9 cellular contexts compared by ENCODE assay signal in genomic region chr19:45779231-45780145, GRCh38. TPM values are rescaled to one million over a fixed set of nuclear protein-coding genes. Genes with fewer than 3 reads are reported as not detected.
DNase-seq lines count a peak whose midpoint lies in the region; ATAC-seq, FAIRE-seq and TF ChIP-seq lines count a peak whose summit lies in the region.
"Had no signal": no experiment of that assay in that cellular context is flagged by ENCODE, and none has a peak within 500 bp of the region (broad histone marks: within the 10 kb centered on the region; RNA-seq: fewer than 3 reads in every experiment).

No MANE protein-coding gene starts in this region.

- H3K4me3 ChIP-seq in H1 (ENCODE audit: extremely low read depth in 1 of 4, insufficient read depth in 2 of 4, low read depth in 3 of 4, low read length in 4 of 4): peak overlapping the region; percentile 19 to 60 (median 38); a peak in 7 of 8 replicates

- H3K9ac ChIP-seq in H1 (replicated peaks in 1 of 4; ENCODE audit: extremely low read depth in 1 of 4, low read depth in 3 of 4, low read length in 3 of 4): no peak overlapping the region

- H3K4me3 Mint-ChIP-seq in activated CD8-positive, alpha-beta T cell treated with anti-CD3 and anti-CD28 coated beads, Interleukin-2, amount 10 ng/mL, durations not matched to agents 7 days and 5 days: peak overlapping the region; percentile 61
- peak overlapping the region; percentile 68 to 75 for H3K4me3 Mint-ChIP-seq in stimulated activated naive B cell treated with anti-CD40 and anti-IgM and Interleukin-4, amounts not matched to agents 10 μg/mL and 1 μg/mL and 100 μg/mL, for 72 hours

- no peak overlapping the region for H4K8ac ChIP-seq in H1 (ENCODE audit: extremely low read depth, insufficient read depth, low read length)

- TF ChIP-seq POLR2A in H1 (IDR thresholded peaks at IDR 0.05; ENCODE audit: control extremely low read depth in 1 of 2, low read depth in 2 of 2, low read length in 2 of 2): no peak

- no peak overlapping the region for H3K4ac ChIP-seq in H1 (replicated peaks; ENCODE audit: insufficient read length, low read depth, low read length)

- no peak overlapping the region for H2BK120ac ChIP-seq in H1 (replicated peaks; ENCODE audit: low read depth, low read length)

- H3K4me1 ChIP-seq in H1 (replicated peaks in 1 of 4; ENCODE audit: control insufficient read depth in 3 of 4, insufficient read depth in 4 of 4, low read length in 3 of 4): peaks cover 3 to 26% (median 15%) of the 10 kb centered on the region in 4 experiments

- no peak overlapping the region for H2BK20ac ChIP-seq in H1 (ENCODE audit: low read length)

- H2AFZ ChIP-seq in H1 (ENCODE audit: low read length): no peak overlapping the region

- H3K27me3 Mint-ChIP-seq in activated CD8-positive, alpha-beta T cell treated with anti-CD3 and anti-CD28 coated beads, Interleukin-2, amount 10 ng/mL, durations not matched to agents 7 days and 5 days (ENCODE audit: low read depth): peaks cover 35% of the 10 kb centered on the region
- H3K27me3 Mint-ChIP-seq in stimulated activated naive B cell treated with anti-CD40 and anti-IgM and Interleukin-4, amounts not matched to agents 10 μg/mL and 1 μg/mL and 100 μg/mL, for 72 hours: peaks cover 7 to 30% of the 10 kb centered on the region in 2 donors

- H3K4me1 Mint-ChIP-seq in activated CD8-positive, alpha-beta T cell treated with anti-CD3 and anti-CD28 coated beads, Interleukin-2, amount 10 ng/mL, durations not matched to agents 7 days and 5 days (ENCODE audit: low read depth): peaks cover 16% of the 10 kb centered on the region
- peaks cover 28 to 31% of the 10 kb centered on the region in 2 donors for H3K4me1 Mint-ChIP-seq in stimulated activated naive B cell treated with anti-CD40 and anti-IgM and Interleukin-4, amounts not matched to agents 10 μg/mL and 1 μg/mL and 100 μg/mL, for 72 hours

- ATAC-seq in GM18498 (IDR thresholded peaks at IDR 0.05; ENCODE audit: unreplicated experiment) (peak; percentile 79), HG03045 (IDR thresholded peaks at IDR 0.05; ENCODE audit: unreplicated experiment) (peak; percentile 75), HG03280 (IDR thresholded peaks at IDR 0.05; ENCODE audit: unreplicated experiment) (no peak)
- peak; percentile 88 for ATAC-seq in activated CD8-positive, alpha-beta T cell treated with anti-CD3 and anti-CD28 coated beads, Interleukin-2, amount 10 ng/mL, durations not matched to agents 7 days and 5 days
- ATAC-seq in stimulated activated naive B cell treated with anti-CD40 and anti-IgM and Interleukin-4, amounts not matched to agents 10 μg/mL and 1 μg/mL and 100 μg/mL, for 72 hours (replicated peaks): peak; percentile 93 to 96

- H2BK15ac ChIP-seq in H1 (ENCODE audit: low read length): no peak overlapping the region

- TF ChIP-seq EP300 in H1 (IDR thresholded peaks at IDR 0.05; ENCODE audit: borderline replicate concordance in 1 of 2, low read depth in 2 of 2, low read length in 2 of 2): no peak

- H3K18ac ChIP-seq in H1 (ENCODE audit: extremely low read depth, low read length): peak overlapping the region; percentile 93

- peaks cover 3 to 10% (median 7%) of the 10 kb centered on the region in 4 experiments; a peak in 5 of 8 replicates for H3K36me3 ChIP-seq in H1 (ENCODE audit: control insufficient read depth in 2 of 4, insufficient read depth in 4 of 4, low read length in 3 of 4)

- no peak overlapping the region for H4K91ac ChIP-seq in H1 (replicated peaks; ENCODE audit: insufficient read length, low read length)

- H3K14ac ChIP-seq in H1 (ENCODE audit: insufficient read length): no peak overlapping the region

- 7% methylated on average over 45 of the region's 48 CpGs; no CpG with 5 or more reads in 1 of the 2 experiments for WGBS in H1 (ENCODE audit: extremely low coverage in 1 of 2, insufficient coverage in 1 of 2, insufficient read length in 1 of 2, insufficient replicate concordance in 2 of 2, low coverage in 1 of 2, low lambda C conversion rate in 2 of 2, missing lambda C conversion rate in 1 of 2), 2 experiments

- H4K20me1 ChIP-seq in H1 (replicated peaks in 1 of 2; ENCODE audit: control insufficient read depth in 1 of 2, insufficient read depth in 2 of 2, low read length in 2 of 2): peaks cover 9 to 17% of the 10 kb centered on the region in 2 experiments

- DNase-seq in NCI-H446 (lab: John Stamatoyannopoulos, UW) (peak; percentile 86 to 93), H1 (ENCODE audit: low read depth in 1 of 2, low spot score in 2 of 2) (peak; percentile 77 to 100), myocyte (ENCODE audit: low read depth) (peak; percentile 55)
- DNase-seq in activated CD8-positive, alpha-beta T cell treated with anti-CD3 and anti-CD28 coated beads, Interleukin-2, amount 10 ng/mL, durations not matched to agents 7 days and 5 days: peak; percentile 87
- DNase-seq in stimulated activated naive B cell treated with anti-CD40 and anti-IgM and Interleukin-4, amounts not matched to agents 10 μg/mL and 1 μg/mL and 100 μg/mL, for 72 hours: peak; percentile 74

- FAIRE-seq in H1 (lab: Jason Lieb, UNC): peak; percentile 32

- no peak overlapping the region for H3K23ac ChIP-seq in H1 (ENCODE audit: insufficient read length)

- POLR2A ChIA-PET in activated CD8-positive, alpha-beta T cell treated with anti-CD3 and anti-CD28 coated beads, Interleukin-2, amount 10 ng/mL, durations not matched to agents 7 days and 5 days (lab: Charles Lee): interaction anchor here (1.0 kb wide), 1 partner anchor 9 kb away, joined by 4 read pairs; no protein-coding TSS in a partner anchor
- POLR2A ChIA-PET in H1 (lab: Charles Lee; ENCODE audit: partially characterized antibody): interaction anchor here (0.6 to 9.5 kb wide), 14 partner anchors 8 to 195 kb away, joined by 3 to 133 read pairs (median 4); partner anchors contain the start of genes DMWD, FOXA3 and SIX5

- CTCF ChIA-PET in activated CD8-positive, alpha-beta T cell treated with anti-CD3 and anti-CD28 coated beads, Interleukin-2, amount 10 ng/mL, durations not matched to agents 7 days and 5 days (lab: Charles Lee): interaction anchor here (0.6 to 2.8 kb wide), 12 partner anchors 9 to 123 kb away, joined by 3 to 40 read pairs (median 4); partner anchors contain the start of genes DMWD, FOXA3, MYPOP and QPCTL
- CTCF ChIA-PET in H1 (lab: Charles Lee; ENCODE audit: partially characterized antibody): interaction anchor here (0.5 to 5.1 kb wide), 19 partner anchors 8 to 1492 kb away, joined by 3 to 45 read pairs (median 4); partner anchors contain the start of genes DMWD, RSPH6A and SIX5

- H3K9me3 ChIP-seq in H1 (ENCODE audit: insufficient read depth in 2 of 2, low read depth in 1 of 2, low read length in 1 of 2): no peaks in the 10 kb centered on the region

- H3K4me2 ChIP-seq in H1 (ENCODE audit: insufficient read depth in 1 of 2, low read depth in 2 of 2, low read length in 2 of 2): peak overlapping the region; percentile 58 to 95

- H3K27ac ChIP-seq in H1 (ENCODE audit: low read depth, low read length): no peak overlapping the region

- no peaks in the 10 kb centered on the region for H3K9me3 Mint-ChIP-seq in activated CD8-positive, alpha-beta T cell treated with anti-CD3 and anti-CD28 coated beads, Interleukin-2, amount 10 ng/mL, durations not matched to agents 7 days and 5 days (ENCODE audit: insufficient read depth)
- no peaks in the 10 kb centered on the region for H3K9me3 Mint-ChIP-seq in stimulated activated naive B cell treated with anti-CD40 and anti-IgM and Interleukin-4, amounts not matched to agents 10 μg/mL and 1 μg/mL and 100 μg/mL, for 72 hours

- H3K36me3 Mint-ChIP-seq in activated CD8-positive, alpha-beta T cell treated with anti-CD3 and anti-CD28 coated beads, Interleukin-2, amount 10 ng/mL, durations not matched to agents 7 days and 5 days (ENCODE audit: low read depth): no peaks in the 10 kb centered on the region
- H3K36me3 Mint-ChIP-seq in stimulated activated naive B cell treated with anti-CD40 and anti-IgM and Interleukin-4, amounts not matched to agents 10 μg/mL and 1 μg/mL and 100 μg/mL, for 72 hours: peaks cover 27 to 40% of the 10 kb centered on the region in 2 donors

- TF ChIP-seq RAD21 in H1 (IDR thresholded peaks at IDR 0.05 in 1 of 2, conservative IDR thresholded peaks at IDR 0.05 in 1 of 2; ENCODE audit: low read depth in 2 of 2, low read length in 2 of 2): peak; percentile 45 to 52; a peak in 3 of 4 replicates

- peaks cover 4% of the 10 kb centered on the region; the same call in 1 of the 2 replicates for H3K23me2 ChIP-seq in H1 (ENCODE audit: low read depth, low read length)

- peaks cover 0 to 6% (median 0%) of the 10 kb centered on the region in 4 experiments; a peak in 1 of 7 replicates for H3K27me3 ChIP-seq in H1 (replicated peaks in 1 of 4; ENCODE audit: control insufficient read depth in 3 of 4, extremely low read depth in 1 of 4, insufficient read depth in 3 of 4, low read length in 3 of 4)

- H3K79me2 ChIP-seq in H1 (ENCODE audit: control insufficient read depth in 1 of 2, insufficient read depth in 2 of 2, low read length in 2 of 2): no peaks in the 10 kb centered on the region

- no peak overlapping the region for H2AK5ac ChIP-seq in H1 (ENCODE audit: low read depth, low read length)

- H2BK12ac ChIP-seq in H1 (ENCODE audit: low read depth, low read length): 0 out of 2 replicates have a peak overlapping the region, but pooled peaks have one; percentile 1

- H4K5ac ChIP-seq in H1 (ENCODE audit: insufficient read length, low read depth, low read length): no peak overlapping the region

- H3K27ac Mint-ChIP-seq in activated CD8-positive, alpha-beta T cell treated with anti-CD3 and anti-CD28 coated beads, Interleukin-2, amount 10 ng/mL, durations not matched to agents 7 days and 5 days: peak overlapping the region; percentile 40
- H3K27ac Mint-ChIP-seq in stimulated activated naive B cell treated with anti-CD40 and anti-IgM and Interleukin-4, amounts not matched to agents 10 μg/mL and 1 μg/mL and 100 μg/mL, for 72 hours: peak overlapping the region; percentile 75

- peak; percentile 81 to 87 (median 86) for TF ChIP-seq CTCF in H1 (IDR thresholded peaks at IDR 0.05; ENCODE audit: control extremely low read depth in 1 of 3, insufficient read depth in 1 of 3, low read depth in 1 of 3, low read length in 3 of 3)

- no peaks in the 10 kb centered on the region for H3K79me1 ChIP-seq in H1 (ENCODE audit: low read depth, low read length)

- H2BK5ac ChIP-seq in H1 (ENCODE audit: low read depth, low read length): no peak overlapping the region; the same call in 1 of the 2 replicates

- H3K56ac ChIP-seq in H1 (replicated peaks; ENCODE audit: insufficient read length, low read depth, low read length): no peak overlapping the region

RNA-seq across cellular contexts. Expression of gene DMPK, which starts 2.8 kb away (rescaled TPM):
- total RNA-seq in activated CD8-positive, alpha-beta T cell treated with anti-CD3 and anti-CD28 coated beads, Interleukin-2, amount 10 ng/mL, durations not matched to agents 7 days and 5 days: 10 to 100 TPM in 1 of 2 experiments, 1 to 10 TPM in 1; 9.9 to 14.4 TPM
- 27.4 and 28.2 TPM in 2 replicates for total RNA-seq in H1 (2021; fragmentation: NEBNext Ultra II Directional; extraction: Animal tissue kit (Norgen Biotek cat#: 25700))
- 13.7 and 25.3 TPM in 2 replicates for polyA plus RNA-seq in H1 (2011; rRNA removed)
- polyA plus RNA-seq in H1 (2011; cell fraction: cytosol; rRNA removed): 18.9 TPM
- 155 TPM for polyA plus RNA-seq in H1 (2011; cell fraction: nucleus; rRNA removed)
- polyA plus RNA-seq in H1 (2012, experiment 1 of 2): 18.9 to 42.0 TPM (median 34.4 TPM) in 4 replicates
- polyA plus RNA-seq in H1 (2012, experiment 2 of 2): 23.6 TPM
- 12.6 TPM for polyA plus RNA-seq in H1 (2013, experiment 1 of 2)
- 10.9 TPM for polyA plus RNA-seq in H1 (2013, experiment 2 of 2)
- 7.1 and 11.1 TPM in 2 replicates for polyA minus RNA-seq in H1 (2011; rRNA and poly(A)+ RNA removed)
- polyA minus RNA-seq in H1 (2011; cell fraction: cytosol; rRNA and poly(A)+ RNA removed): 7.6 TPM
- polyA minus RNA-seq in H1 (2011; cell fraction: nucleus; rRNA and poly(A)+ RNA removed): 26.5 TPM
- 907 and 1,143 TPM in 2 replicates for total RNA-seq in myocyte
- 359 TPM for polyA plus RNA-seq in myocyte (2012)

RNA-seq across cellular contexts. Expression of gene SIX5, which starts 10.4 kb away (rescaled TPM):
- total RNA-seq in activated CD8-positive, alpha-beta T cell treated with anti-CD3 and anti-CD28 coated beads, Interleukin-2, amount 10 ng/mL, durations not matched to agents 7 days and 5 days: under 1 TPM; 0.53 to 0.89 TPM
- 24.2 and 27.3 TPM in 2 replicates for total RNA-seq in H1 (2021; fragmentation: NEBNext Ultra II Directional; extraction: Animal tissue kit (Norgen Biotek cat#: 25700))
- polyA plus RNA-seq in H1 (2011; rRNA removed): 20.9 and 37.2 TPM in 2 replicates
- polyA plus RNA-seq in H1 (2011; cell fraction: cytosol; rRNA removed): 21.5 TPM
- 69.2 TPM for polyA plus RNA-seq in H1 (2011; cell fraction: nucleus; rRNA removed)
- 7.1 to 16.2 TPM (median 15.3 TPM) in 4 replicates for polyA plus RNA-seq in H1 (2012, experiment 1 of 2)
- 8.7 TPM for polyA plus RNA-seq in H1 (2012, experiment 2 of 2)
- 15.1 TPM for polyA plus RNA-seq in H1 (2013, experiment 1 of 2)
- 13.5 TPM for polyA plus RNA-seq in H1 (2013, experiment 2 of 2)
- polyA minus RNA-seq in H1 (2011; rRNA and poly(A)+ RNA removed): 4.6 and 6.7 TPM in 2 replicates
- 18.0 TPM for polyA minus RNA-seq in H1 (2011; cell fraction: cytosol; rRNA and poly(A)+ RNA removed)
- polyA minus RNA-seq in H1 (2011; cell fraction: nucleus; rRNA and poly(A)+ RNA removed): 19.0 TPM
- total RNA-seq in myocyte: 13.0 and 17.6 TPM in 2 replicates
- 8.8 TPM for polyA plus RNA-seq in myocyte (2012)

RNA-seq across cellular contexts. Expression of gene DMWD, which starts 13.2 kb away (rescaled TPM):
- 10 to 100 TPM; 20.6 TPM for total RNA-seq in activated CD8-positive, alpha-beta T cell treated with anti-CD3 and anti-CD28 coated beads, Interleukin-2, amount 10 ng/mL, durations not matched to agents 7 days and 5 days
- total RNA-seq in H1 (2021; fragmentation: NEBNext Ultra II Directional; extraction: Animal tissue kit (Norgen Biotek cat#: 25700)): 41.0 and 41.6 TPM in 2 replicates
- 13.6 and 23.7 TPM in 2 replicates for polyA plus RNA-seq in H1 (2011; rRNA removed)
- polyA plus RNA-seq in H1 (2011; cell fraction: cytosol; rRNA removed): 14.6 TPM
- polyA plus RNA-seq in H1 (2011; cell fraction: nucleus; rRNA removed): 83.4 TPM
- polyA plus RNA-seq in H1 (2012, experiment 1 of 2): 18.1 to 24.8 TPM (median 20.7 TPM) in 4 replicates
- polyA plus RNA-seq in H1 (2012, experiment 2 of 2): 14.5 TPM
- polyA plus RNA-seq in H1 (2013, experiment 1 of 2): 18.6 TPM
- polyA plus RNA-seq in H1 (2013, experiment 2 of 2): 17.7 TPM
- polyA minus RNA-seq in H1 (2011; rRNA and poly(A)+ RNA removed): 18.0 and 24.8 TPM in 2 replicates
- polyA minus RNA-seq in H1 (2011; cell fraction: cytosol; rRNA and poly(A)+ RNA removed): 23.3 TPM
- polyA minus RNA-seq in H1 (2011; cell fraction: nucleus; rRNA and poly(A)+ RNA removed): 61.6 TPM
- 60.2 and 62.3 TPM in 2 replicates for total RNA-seq in myocyte
- 59.1 TPM for polyA plus RNA-seq in myocyte (2012)

RNA-seq across cellular contexts. Expression of gene RSPH6A, which starts 35.6 kb away (rescaled TPM):
- under 1 TPM; 0.55 to 0.68 TPM for total RNA-seq in activated CD8-positive, alpha-beta T cell treated with anti-CD3 and anti-CD28 coated beads, Interleukin-2, amount 10 ng/mL, durations not matched to agents 7 days and 5 days
- total RNA-seq in H1 (2021; fragmentation: NEBNext Ultra II Directional; extraction: Animal tissue kit (Norgen Biotek cat#: 25700)): 0.19 and 0.25 TPM in 2 replicates
- 0.05 TPM in 2 replicates for polyA plus RNA-seq in H1 (2011; rRNA removed)
- polyA plus RNA-seq in H1 (2011; cell fraction: cytosol; rRNA removed): 0.05 TPM
- polyA plus RNA-seq in H1 (2011; cell fraction: nucleus; rRNA removed): 0.43 TPM
- polyA plus RNA-seq in H1 (2012, experiment 1 of 2): 0.12 TPM in 1 of 4 replicates, not detected in the others
- polyA plus RNA-seq in H1 (2012, experiment 2 of 2): 0.09 TPM
- 0.08 TPM for polyA plus RNA-seq in H1 (2013, experiment 1 of 2)
- 0.06 TPM for polyA plus RNA-seq in H1 (2013, experiment 2 of 2)
- 0.22 and 0.35 TPM in 2 replicates for polyA minus RNA-seq in H1 (2011; rRNA and poly(A)+ RNA removed)
- polyA minus RNA-seq in H1 (2011; cell fraction: cytosol; rRNA and poly(A)+ RNA removed): not detected
- 1.4 TPM for polyA minus RNA-seq in H1 (2011; cell fraction: nucleus; rRNA and poly(A)+ RNA removed)
- total RNA-seq in myocyte: 0.11 TPM in 1 of 2 replicates, not detected in the other
- polyA plus RNA-seq in myocyte (2012): 0.03 TPM
- total RNA-seq: subcutaneous adipose tissue had no signal

RNA-seq across cellular contexts. Expression of gene MEIOSIN, which starts 46.2 kb away (rescaled TPM):
- total RNA-seq in activated CD8-positive, alpha-beta T cell treated with anti-CD3 and anti-CD28 coated beads, Interleukin-2, amount 10 ng/mL, durations not matched to agents 7 days and 5 days: not detected
- total RNA-seq in H1 (2021; fragmentation: NEBNext Ultra II Directional; extraction: Animal tissue kit (Norgen Biotek cat#: 25700)): not detected in 2 replicates
- polyA plus RNA-seq in H1 (2011; rRNA removed): 0.11 and 0.14 TPM in 2 replicates
- polyA plus RNA-seq in H1 (2011; cell fraction: cytosol; rRNA removed): 0.06 TPM
- polyA plus RNA-seq in H1 (2011; cell fraction: nucleus; rRNA removed): 0.09 TPM
- polyA plus RNA-seq in H1 (2012, experiment 1 of 2): 0.07 to 0.09 TPM (median 0.08 TPM) in 3 of 4 replicates, not detected in the other
- not detected for polyA plus RNA-seq in H1 (2012, experiment 2 of 2)
- polyA plus RNA-seq in H1 (2013, experiment 1 of 2): 0.06 TPM
- 0.07 TPM for polyA plus RNA-seq in H1 (2013, experiment 2 of 2)
- polyA minus RNA-seq in H1 (2011; rRNA and poly(A)+ RNA removed): 0.16 TPM in 1 of 2 replicates, not detected in the other
- polyA minus RNA-seq in H1 (2011; cell fraction: cytosol; rRNA and poly(A)+ RNA removed): not detected
- not detected for polyA minus RNA-seq in H1 (2011; cell fraction: nucleus; rRNA and poly(A)+ RNA removed)
- not detected in 2 replicates for total RNA-seq in myocyte
- not detected for polyA plus RNA-seq in myocyte (2012)
- total RNA-seq: subcutaneous adipose tissue had no signal

Comparison
In these comparisons a context has a peak if more than half of its experiments do, and no peak if none do; other contexts are left out.
1. RNA of gene DMPK, which starts 2.8 kb away (total RNA-seq): 907 to 1,143 TPM in myocyte; 27.4 to 28.2 TPM in H1 and 9.9 to 14.4 TPM in activated CD8-positive, alpha-beta T cell treated with anti-CD3 and anti-CD28 coated beads, Interleukin-2, amount 10 ng/mL, durations not matched to agents 7 days and 5 days; every median in the first group is over 10 times any median in the second.
2. Peak in every context shown above with its lines, with median percentiles within 50 percentile points of each other: DNase-seq.